In genomic region chr13:40640845-40641458, GRCh38 we compare ENCODE assay signal across 14 cellular contexts. TPM values are rescaled to one million over a fixed set of nuclear protein-coding genes. Genes with fewer than 3 reads are reported as not detected.
DNase-seq lines count a peak whose midpoint lies in the region; ATAC-seq and TF ChIP-seq lines count a peak whose summit lies in the region.
"Had no signal": no experiment of that assay in that cellular context is flagged by ENCODE, and none has a peak within 500 bp of the region (broad histone marks: within the 10 kb centered on the region; RNA-seq: fewer than 3 reads in every experiment).

No MANE protein-coding gene starts in this region.

- no peak overlapping the region for H3K27ac ChIP-seq in CD8-positive, alpha-beta T cell (ENCODE audit: low read depth, low read length)
- H3K27ac ChIP-seq in tibial artery (no peak overlapping the region), right cardiac atrium (ENCODE audit: low read length) (no peak overlapping the region)
- H3K27ac ChIP-seq: Peyer's patch, vagina had no signal

- no peak for ATAC-seq in CD8-positive, alpha-beta T cell
- peak; percentile 52 for ATAC-seq in activated CD8-positive, alpha-beta T cell treated with anti-CD3 and anti-CD28 coated beads, Interleukin-2, amount 10 ng/mL, durations not matched to agents 7 days and 5 days
- ATAC-seq in right cardiac atrium = no peak
- ATAC-seq in HG03097 (IDR thresholded peaks at IDR 0.05; ENCODE audit: low FRiP score, unreplicated experiment) = no peak

- H3K4me1 Mint-ChIP-seq in CD8-positive, alpha-beta T cell (ENCODE audit: low read depth) = peaks cover 89% of the 10 kb centered on the region
- peaks cover 79% of the 10 kb centered on the region for H3K4me1 Mint-ChIP-seq in activated CD8-positive, alpha-beta T cell treated with anti-CD3 and anti-CD28 coated beads, Interleukin-2, amount 10 ng/mL, durations not matched to agents 7 days and 5 days (ENCODE audit: low read depth)
- peaks cover 56 to 69% of the 10 kb centered on the region in 2 donors for H3K4me1 Mint-ChIP-seq in immature natural killer cell

- intact Hi-C loops in CD8-positive, alpha-beta T cell (cut with DNase I, micrococcal nuclease) = no loop called here
- intact Hi-C loops in tibial artery (cut with DNase I; ENCODE audit: low total_unique reads) (no loop called here), right cardiac atrium (cut with DNase I) (loop anchor here in 1 of 4 donors (10.0 kb wide), 1 partner anchor 46 kb away; no protein-coding TSS in a partner anchor)

- H3K27me3 ChIP-seq in CD8-positive, alpha-beta T cell (ENCODE audit: insufficient read depth, low read length) = no peaks in the 10 kb centered on the region
- H3K27me3 ChIP-seq in tibial artery (no peaks in the 10 kb centered on the region), right cardiac atrium (ENCODE audit: control insufficient read depth, insufficient read depth) (no peaks in the 10 kb centered on the region)
- H3K27me3 ChIP-seq: Peyer's patch, vagina had no signal

- H3K4me3 ChIP-seq in CD8-positive, alpha-beta T cell (ENCODE audit: low read depth, low read length) = no peak overlapping the region
- H3K4me3 ChIP-seq in NB4 (ENCODE audit: low read depth, low read length) = no peak overlapping the region
- no peak overlapping the region for H3K4me3 ChIP-seq in tibial artery
- no peak overlapping the region for H3K4me3 ChIP-seq in right cardiac atrium (ENCODE audit: low read length)
- H3K4me3 ChIP-seq: Peyer's patch, vagina had no signal

- TF ChIP-seq POLR2A in NB4 (IDR thresholded peaks at IDR 0.05; ENCODE audit: extremely low read depth, insufficient read length) = no peak

- no peak for TF ChIP-seq CTCF in CD8-positive, alpha-beta T cell (IDR thresholded peaks at IDR 0.05)
- no peak for TF ChIP-seq CTCF in NB4 (IDR thresholded peaks at IDR 0.05; ENCODE audit: low read depth, low read length)
- no peak for TF ChIP-seq CTCF in tibial artery (IDR thresholded peaks at IDR 0.05)

- peaks cover 90% of the 10 kb centered on the region for H3K4me1 ChIP-seq in CD8-positive, alpha-beta T cell (ENCODE audit: insufficient read depth, low read length)
- H3K4me1 ChIP-seq in tibial artery (peaks cover 0 to 76% (median 51%) of the 10 kb centered on the region in 4 donors), right cardiac atrium (ENCODE audit: control insufficient read depth, insufficient read depth, low read length) (peaks cover 19% of the 10 kb centered on the region)

- no peaks in the 10 kb centered on the region for H3K27me3 Mint-ChIP-seq in CD8-positive, alpha-beta T cell (ENCODE audit: low read depth)
- H3K27me3 Mint-ChIP-seq in activated CD8-positive, alpha-beta T cell treated with anti-CD3 and anti-CD28 coated beads, Interleukin-2, amount 10 ng/mL, durations not matched to agents 7 days and 5 days (ENCODE audit: low read depth) = no peaks in the 10 kb centered on the region
- H3K27me3 Mint-ChIP-seq in immature natural killer cell (ENCODE audit: low read depth in 3 of 3) = peaks cover 0 to 2% (median under 1%) of the 10 kb centered on the region in 3 donors

- H3K9me3 Mint-ChIP-seq in CD8-positive, alpha-beta T cell = no peaks in the 10 kb centered on the region
- no peaks in the 10 kb centered on the region for H3K9me3 Mint-ChIP-seq in activated CD8-positive, alpha-beta T cell treated with anti-CD3 and anti-CD28 coated beads, Interleukin-2, amount 10 ng/mL, durations not matched to agents 7 days and 5 days (ENCODE audit: insufficient read depth)
- H3K9me3 Mint-ChIP-seq in immature natural killer cell = no peaks in the 10 kb centered on the region

- WGBS in right cardiac atrium = 86% methylated on average over 11 of the region's 11 CpGs

- peak overlapping the region; percentile 43 for H3K27ac Mint-ChIP-seq in CD8-positive, alpha-beta T cell
- peak overlapping the region; percentile 45 for H3K27ac Mint-ChIP-seq in activated CD8-positive, alpha-beta T cell treated with anti-CD3 and anti-CD28 coated beads, Interleukin-2, amount 10 ng/mL, durations not matched to agents 7 days and 5 days
- H3K27ac Mint-ChIP-seq in immature natural killer cell = peak overlapping the region in 4 of 6 donors; percentile 18 to 67 (median 40)

- no peaks in the 10 kb centered on the region for H3K9me3 ChIP-seq in CD8-positive, alpha-beta T cell (ENCODE audit: low read length)
- H3K9me3 ChIP-seq in tibial artery (no peaks in the 10 kb centered on the region), right cardiac atrium (ENCODE audit: control insufficient read depth, low read length) (no peaks in the 10 kb centered on the region)
- H3K9me3 ChIP-seq: Peyer's patch, vagina had no signal

- peaks cover 43% of the 10 kb centered on the region for H3K36me3 Mint-ChIP-seq in CD8-positive, alpha-beta T cell
- H3K36me3 Mint-ChIP-seq in activated CD8-positive, alpha-beta T cell treated with anti-CD3 and anti-CD28 coated beads, Interleukin-2, amount 10 ng/mL, durations not matched to agents 7 days and 5 days (ENCODE audit: low read depth) = peaks cover 39% of the 10 kb centered on the region
- peaks cover 0 to 6% (median 0%) of the 10 kb centered on the region in 3 donors for H3K36me3 Mint-ChIP-seq in immature natural killer cell

- peak in 1 of 7 experiments; percentile 21 for DNase-seq in CD8-positive, alpha-beta T cell
- DNase-seq in NB4 (ENCODE audit: low read depth) = peak; percentile 85
- DNase-seq in activated CD8-positive, alpha-beta T cell treated with anti-CD3 and anti-CD28 coated beads, Interleukin-2, amount 10 ng/mL, durations not matched to agents 7 days and 5 days = peak; percentile 49
- DNase-seq in immature natural killer cell = no peak
- no peak for DNase-seq in tibial artery
- DNase-seq in NOMO-1 (lab: John Stamatoyannopoulos, UW; ENCODE audit: unreplicated experiment in 2 of 2) = no peak
- DNase-seq in right cardiac atrium = no peak
- DNase-seq: C1 segment of cervical spinal cord, H7, NCI-H2107, Peyer's patch, retina had no signal

- peak overlapping the region; percentile 59 for H3K4me3 Mint-ChIP-seq in CD8-positive, alpha-beta T cell
- H3K4me3 Mint-ChIP-seq in activated CD8-positive, alpha-beta T cell treated with anti-CD3 and anti-CD28 coated beads, Interleukin-2, amount 10 ng/mL, durations not matched to agents 7 days and 5 days = peak overlapping the region; percentile 1
- peak overlapping the region; percentile 9 to 61 (median 21) for H3K4me3 Mint-ChIP-seq in immature natural killer cell

- POLR2A ChIA-PET in CD8-positive, alpha-beta T cell (lab: Charles Lee) = interaction anchor here (0.8 to 1.4 kb wide), 3 partner anchors 64 to 155 kb away, joined by 3 read pairs; no protein-coding TSS in a partner anchor
- POLR2A ChIA-PET in activated CD8-positive, alpha-beta T cell treated with anti-CD3 and anti-CD28 coated beads, Interleukin-2, amount 10 ng/mL, durations not matched to agents 7 days and 5 days (lab: Charles Lee) = interaction anchor here (4.2 kb wide), 1 partner anchor 24 kb away, joined by 14 read pairs; the partner anchor contains the start of gene FOXO1

- CTCF ChIA-PET in CD8-positive, alpha-beta T cell (lab: Charles Lee) = no interaction called here
- CTCF ChIA-PET in activated CD8-positive, alpha-beta T cell treated with anti-CD3 and anti-CD28 coated beads, Interleukin-2, amount 10 ng/mL, durations not matched to agents 7 days and 5 days (lab: Charles Lee) = interaction anchor here (1.0 kb wide), 1 partner anchor 136 kb away, joined by 3 read pairs; no protein-coding TSS in a partner anchor

- H3K36me3 ChIP-seq in CD8-positive, alpha-beta T cell (ENCODE audit: insufficient read depth, low read length) = no peaks in the 10 kb centered on the region
- H3K36me3 ChIP-seq in tibial artery = no peaks in the 10 kb centered on the region
- H3K36me3 ChIP-seq: Peyer's patch, vagina had no signal

RNA-seq across cellular contexts. Expression of gene FOXO1, which starts 25.5 kb away (rescaled TPM):
- total RNA-seq in CD8-positive, alpha-beta T cell = 10 to 100 TPM; 97.2 to 97.3 TPM
- 10 to 100 TPM; 23.1 to 24.0 TPM for total RNA-seq in activated CD8-positive, alpha-beta T cell treated with anti-CD3 and anti-CD28 coated beads, Interleukin-2, amount 10 ng/mL, durations not matched to agents 7 days and 5 days
- polyA plus RNA-seq in immature natural killer cell (10 to 100 TPM in 2 of 3 donors, 1 to 10 TPM in 1; 4.5 to 15.6 (median 12.5) TPM), right cardiac atrium (7.1 TPM)
- total RNA-seq in right cardiac atrium = 10 to 100 TPM; 21.0 to 33.6 (median 24.5) TPM

Comparison
In these comparisons a context has a peak if more than half of its experiments do, and no peak if none do; other contexts are left out.
1. DNase-seq: peak in NB4 (single experiment) and activated CD8-positive, alpha-beta T cell treated with anti-CD3 and anti-CD28 coated beads, Interleukin-2, amount 10 ng/mL, durations not matched to agents 7 days and 5 days (single experiment); none in immature natural killer cell (0 of 3), tibial artery (0 of 2), NOMO-1 (0 of 2) and right cardiac atrium (0 of 3).
2. H3K4me3 Mint-ChIP-seq: peak in every context shown above with its lines; median percentile 59 in CD8-positive, alpha-beta T cell; 21 in immature natural killer cell; 1 in activated CD8-positive, alpha-beta T cell treated with anti-CD3 and anti-CD28 coated beads, Interleukin-2, amount 10 ng/mL, durations not matched to agents 7 days and 5 days.
3. Peak in every context shown above with its lines, with median percentiles within 50 percentile points of each other: H3K27ac Mint-ChIP-seq.